8 cellular contexts compared by ENCODE assay signal in the genomic region with DNA sequence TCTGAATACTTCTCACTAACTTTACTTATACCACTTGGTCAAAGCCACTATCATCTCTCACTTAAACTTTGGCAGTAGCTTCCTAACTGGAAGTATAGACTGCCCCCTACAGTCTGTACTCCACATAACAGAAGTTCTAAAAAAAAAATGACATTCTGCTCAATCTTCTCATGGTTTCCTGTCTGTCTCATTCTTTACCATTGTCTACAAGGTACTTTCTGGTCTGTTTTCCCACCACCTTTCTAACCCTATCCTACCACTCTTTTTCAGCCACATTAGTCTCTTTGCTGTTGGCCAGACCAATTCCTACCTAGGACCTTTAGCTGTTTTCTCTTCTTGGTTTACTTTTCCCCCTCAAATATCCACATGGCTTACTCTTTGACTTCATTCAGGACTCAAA. TPM values are rescaled to one million over a fixed set of nuclear protein-coding genes. Genes with fewer than 3 reads are reported as not detected.
DNase-seq lines count a peak whose midpoint lies in the region; ATAC-seq and TF ChIP-seq lines count a peak whose summit lies in the region.

No MANE protein-coding gene starts in this region.

- peaks cover 61% of the 10 kb centered on the region for H3K36me3 ChIP-seq in NT2/D1 (ENCODE audit: insufficient read depth, insufficient read length, low read length)

- TF ChIP-seq CTCF in GM12875 (IDR thresholded peaks at IDR 0.05; ENCODE audit: borderline replicate concordance, insufficient read depth, low read depth, low read length), result peak; percentile 49; the same call in 1 of the 2 replicates

- H3K4me3 ChIP-seq in GM12875 (ENCODE audit: low read depth, low read length), result no peak overlapping the region
- no peak overlapping the region for H3K4me3 ChIP-seq in NT2/D1 (ENCODE audit: insufficient read length, low read depth)

- H3K4me3 Mint-ChIP-seq in central memory CD8-positive, alpha-beta T cell, result no peak overlapping the region

- H3K36me3 Mint-ChIP-seq in central memory CD8-positive, alpha-beta T cell (ENCODE audit: insufficient read depth), result peaks cover 37% of the 10 kb centered on the region

- no peaks in the 10 kb centered on the region for H3K9me3 Mint-ChIP-seq in central memory CD8-positive, alpha-beta T cell

- no peaks in the 10 kb centered on the region for H3K4me1 ChIP-seq in NT2/D1 (ENCODE audit: insufficient read depth, insufficient read length)

- H3K4me1 Mint-ChIP-seq in central memory CD8-positive, alpha-beta T cell, result peaks cover 35% of the 10 kb centered on the region

- H3K9me3 ChIP-seq in NT2/D1 (ENCODE audit: insufficient read depth, low read length), result no peaks in the 10 kb centered on the region

- H3K27me3 ChIP-seq in NT2/D1 (ENCODE audit: insufficient read depth, insufficient read length), result no peaks in the 10 kb centered on the region

- ATAC-seq in HG03045 (IDR thresholded peaks at IDR 0.05; ENCODE audit: unreplicated experiment) (peak; percentile 63), HG02840 (IDR thresholded peaks at IDR 0.05; ENCODE audit: low FRiP score, unreplicated experiment) (no peak)
- ATAC-seq in central memory CD8-positive, alpha-beta T cell (replicated peaks; ENCODE audit: extremely low read depth, poor library complexity, severe bottlenecking), result peak; percentile 77

- no peaks in the 10 kb centered on the region for H3K27me3 Mint-ChIP-seq in central memory CD8-positive, alpha-beta T cell

- DNase-seq in AML-193 (lab: John Stamatoyannopoulos, UW), result peak; percentile 66 to 74
- DNase-seq in NT2/D1 (ENCODE audit: low read depth, low spot score), result peak; percentile 39
- DNase-seq in central memory CD8-positive, alpha-beta T cell (ENCODE audit: low spot score in 2 of 2), result no peak
- peak; percentile 74 to 80 for DNase-seq in lung microvascular endothelial cell (ENCODE audit: low read depth in 2 of 2)
- DNase-seq in stimulated activated CD4-positive, alpha-beta T cell treated with anti-CD3 and anti-CD28 coated beads, Interleukin-4, amount 100 ng/mL, for 4 hours, result no peak

- no peak overlapping the region for H3K9ac ChIP-seq in NT2/D1 (ENCODE audit: insufficient read length, low read depth)

- H3K27ac Mint-ChIP-seq in central memory CD8-positive, alpha-beta T cell (ENCODE audit: low read depth), result peak overlapping the region; percentile 26

RNA-seq across cellular contexts. Expression of a gene that starts 14.7 kb away (rescaled TPM):
- total RNA-seq in lung microvascular endothelial cell, result 14.9 and 17.0 TPM in 2 replicates

Comparison
In these comparisons a context has a peak if more than half of its experiments do, and no peak if none do; other contexts are left out.
1. DNase-seq: peak in AML-193 (2 of 2), NT2/D1 (single experiment) and lung microvascular endothelial cell (2 of 2); none in central memory CD8-positive, alpha-beta T cell (0 of 2) and stimulated activated CD4-positive, alpha-beta T cell treated with anti-CD3 and anti-CD28 coated beads, Interleukin-4, amount 100 ng/mL, for 4 hours (0 of 2).